ENCODE assay signal across 20 cellular contexts in genomic region chr1:86712088-86712860, GRCh38. TPM values are rescaled to one million over a fixed set of nuclear protein-coding genes. Genes with fewer than 3 reads are reported as not detected.
A peak's percentile ranks its signal among the peaks of the same experiment; 100 is the strongest.
DNase-seq lines count a peak whose midpoint lies in the region; ATAC-seq, FAIRE-seq and TF ChIP-seq lines count a peak whose summit lies in the region.
"Had no signal": no experiment of that assay in that cellular context is flagged by ENCODE, and none has a peak within 500 bp of the region (broad histone marks: within the 10 kb centered on the region; RNA-seq: fewer than 3 reads in every experiment).

No MANE protein-coding gene starts in this region.

- H3K27ac ChIP-seq in left ventricle myocardium inferior (replicated peaks) (peak overlapping the region; percentile 82), heart left ventricle (peak overlapping the region in 3 of 12 donors; percentile 11 to 18 (median 18)), astrocyte (ENCODE audit: low read depth, low read length) (no peak overlapping the region), aorta (ENCODE audit: low read depth in 1 of 2, low read length in 2 of 2) (no peak overlapping the region), caudate nucleus (ENCODE audit: low read depth, low read length) (no peak overlapping the region)
- H3K27ac ChIP-seq: A549; BLaER1 treated with 17β-estradiol and CSF1 and Interleukin-3, amounts not matched to agents 10 nM and 100 nM; KMS-11; PC-9; SJSA1 had no signal

- ATAC-seq in heart left ventricle (no peak), aorta (ENCODE audit: low FRiP score) (no peak)
- ATAC-seq: A549 had no signal

- no peak overlapping the region for H3K27ac Mint-ChIP-seq in astrocyte (ENCODE audit: unreplicated experiment)

- peaks cover 3% of the 10 kb centered on the region for H3K36me3 Mint-ChIP-seq in astrocyte (ENCODE audit: low read depth, unreplicated experiment)

- DNase-seq in left ventricle myocardium inferior (no peak), heart left ventricle (no peak), astrocyte (ENCODE audit: low read depth) (no peak), globus pallidus (ENCODE audit: low spot score) (no peak), aorta (no peak), inferior parietal cortex (ENCODE audit: extremely low spot score) (no peak), caudate nucleus (lab: John Stamatoyannopoulos, UW) (no peak)
- DNase-seq: CD8-positive, alpha-beta memory T cell; DMS79 treated with DMSO at 0.1 percent for 48 hours; GOT3; NCI-H1092; NCI-H2081 treated with DMSO at 0.1 percent for 48 hours; NCI-H510A treated with DMSO at 0.1 percent for 48 hours; NCI-H82; PC-9 had no signal

- H3K4me1 ChIP-seq in left ventricle myocardium inferior (peaks cover 98% of the 10 kb centered on the region), heart left ventricle (peaks cover 10 to 99% (median 81%) of the 10 kb centered on the region in 12 donors), astrocyte (ENCODE audit: insufficient read depth, low read length) (peaks cover 13% of the 10 kb centered on the region), aorta (ENCODE audit: control insufficient read depth in 1 of 2, insufficient read depth in 2 of 2, low read length in 2 of 2) (peaks cover 2 to 5% of the 10 kb centered on the region in 2 donors)
- H3K4me1 ChIP-seq: SJSA1 had no signal

- no peak overlapping the region for H3K4me3 ChIP-seq in left ventricle myocardium inferior
- H3K4me3 ChIP-seq in heart left ventricle: no peak overlapping the region
- no peak overlapping the region for H3K4me3 ChIP-seq in astrocyte (ENCODE audit: insufficient read depth, low read depth, low read length)
- H3K4me3 ChIP-seq in aorta (ENCODE audit: low read length in 2 of 2): no peak overlapping the region
- H3K4me3 ChIP-seq: A549; BLaER1 treated with 17β-estradiol and CSF1 and Interleukin-3, amounts not matched to agents 10 nM and 100 nM; PC-9; SJSA1 had no signal

- H3K36me3 ChIP-seq in left ventricle myocardium inferior (peaks cover 9% of the 10 kb centered on the region), heart left ventricle (peaks cover 0 to 19% (median 13%) of the 10 kb centered on the region in 9 donors), astrocyte (ENCODE audit: insufficient read depth, low read length) (peaks cover 13% of the 10 kb centered on the region), aorta (ENCODE audit: control insufficient read depth in 1 of 2, insufficient read depth in 2 of 2, low read length in 1 of 2) (no peaks in the 10 kb centered on the region)

- TF ChIP-seq CTCF in left ventricle myocardium inferior (IDR thresholded peaks at IDR 0.05; ENCODE audit: borderline replicate concordance) (no peak), heart left ventricle (IDR thresholded peaks at IDR 0.05) (no peak), astrocyte (IDR thresholded peaks at IDR 0.05; ENCODE audit: insufficient read depth, low read depth, low read length) (no peak)

- H3K9me3 Mint-ChIP-seq in astrocyte (ENCODE audit: unreplicated experiment): no peaks in the 10 kb centered on the region
- H3K9me3 Mint-ChIP-seq: CD8-positive, alpha-beta memory T cell had no signal

- H3K27me3 Mint-ChIP-seq in astrocyte (ENCODE audit: low read depth, unreplicated experiment): no peaks in the 10 kb centered on the region
- H3K27me3 Mint-ChIP-seq: CD8-positive, alpha-beta memory T cell had no signal

- H3K27me3 ChIP-seq in left ventricle myocardium inferior (ENCODE audit: low read depth) (no peaks in the 10 kb centered on the region), heart left ventricle (no peaks in the 10 kb centered on the region), astrocyte (ENCODE audit: insufficient read depth, low read length) (no peaks in the 10 kb centered on the region), aorta (ENCODE audit: control insufficient read depth in 1 of 2, insufficient read depth in 2 of 2, low read length in 1 of 2) (no peaks in the 10 kb centered on the region)
- H3K27me3 ChIP-seq: BLaER1 treated with 17β-estradiol and CSF1 and Interleukin-3, amounts not matched to agents 10 nM and 100 nM; SJSA1 had no signal

- no peak overlapping the region for H3K9ac ChIP-seq in astrocyte (ENCODE audit: low read length)
- H3K9ac ChIP-seq: BLaER1 treated with 17β-estradiol and CSF1 and Interleukin-3, amounts not matched to agents 10 nM and 100 nM; KMS-11 had no signal

- peaks cover 81% of the 10 kb centered on the region for H4K20me1 ChIP-seq in astrocyte (ENCODE audit: insufficient read depth, low read length)

- H3K4me1 Mint-ChIP-seq in astrocyte (ENCODE audit: low read depth, unreplicated experiment): peaks cover 25% of the 10 kb centered on the region

- no peaks in the 10 kb centered on the region for H3K9me3 ChIP-seq in left ventricle myocardium inferior (replicated peaks)
- no peaks in the 10 kb centered on the region for H3K9me3 ChIP-seq in heart left ventricle
- no peaks in the 10 kb centered on the region for H3K9me3 ChIP-seq in astrocyte (ENCODE audit: insufficient read depth, low read depth, low read length)
- H3K9me3 ChIP-seq in aorta (ENCODE audit: control insufficient read depth, low read length): no peaks in the 10 kb centered on the region
- H3K9me3 ChIP-seq: A549; BLaER1 treated with 17β-estradiol and CSF1 and Interleukin-3, amounts not matched to agents 10 nM and 100 nM; SJSA1 had no signal

- H2AFZ ChIP-seq in astrocyte (ENCODE audit: low read depth, low read length): no peak overlapping the region
- H2AFZ ChIP-seq: PC-9 had no signal

- 62 to 67% (median 64%) methylated on average over 2 of the region's 2 CpGs for WGBS in heart left ventricle, 4 donors
- WGBS in aorta, 2 donors: 76 to 79% methylated on average over 2 of the region's 2 CpGs

- FAIRE-seq in astrocyte (lab: Jason Lieb, UNC): peak; percentile 52
- FAIRE-seq in islet of Langerhans (lab: Jason Lieb, UNC): peak; percentile 93
- FAIRE-seq: A549 had no signal

- no peak overlapping the region for H3K4me3 Mint-ChIP-seq in astrocyte (ENCODE audit: unreplicated experiment)

- peaks cover 100% of the 10 kb centered on the region for H3K79me2 ChIP-seq in astrocyte (ENCODE audit: insufficient read depth, low read length)

- TF ChIP-seq POLR2A in heart left ventricle (IDR thresholded peaks at IDR 0.05): no peak

- H3K4me2 ChIP-seq in astrocyte (ENCODE audit: low read length): no peak overlapping the region
- H3K4me2 ChIP-seq: A549, KMS-11, PC-9 had no signal

- intact Hi-C loops in left ventricle myocardium inferior (cut with micrococcal nuclease): no loop called here
- intact Hi-C loops in heart left ventricle (cut with DNase I): no loop called here
- intact Hi-C loops in aorta (cut with DNase I): no loop called here

RNA-seq across cellular contexts. Expression of gene SH3GLB1, which starts 7.9 kb away (rescaled TPM):
- total RNA-seq in left ventricle myocardium inferior: 114 TPM
- 100 to 1,000 TPM in 7 of 9 donors, 10 to 100 TPM in 2; 53.6 to 203 (median 127) TPM for total RNA-seq in heart left ventricle
- polyA plus RNA-seq in heart left ventricle: 10 to 100 TPM; 26.3 to 77.6 TPM
- 138 and 147 TPM in 2 replicates for total RNA-seq in astrocyte
- total RNA-seq in aorta: 100 to 1,000 TPM in 1 of 2 donors, 10 to 100 TPM in 1; 92.4 to 103 TPM
- polyA plus RNA-seq in aorta: 10 to 100 TPM; 26.4 to 38.3 TPM
